In the genomic region with DNA sequence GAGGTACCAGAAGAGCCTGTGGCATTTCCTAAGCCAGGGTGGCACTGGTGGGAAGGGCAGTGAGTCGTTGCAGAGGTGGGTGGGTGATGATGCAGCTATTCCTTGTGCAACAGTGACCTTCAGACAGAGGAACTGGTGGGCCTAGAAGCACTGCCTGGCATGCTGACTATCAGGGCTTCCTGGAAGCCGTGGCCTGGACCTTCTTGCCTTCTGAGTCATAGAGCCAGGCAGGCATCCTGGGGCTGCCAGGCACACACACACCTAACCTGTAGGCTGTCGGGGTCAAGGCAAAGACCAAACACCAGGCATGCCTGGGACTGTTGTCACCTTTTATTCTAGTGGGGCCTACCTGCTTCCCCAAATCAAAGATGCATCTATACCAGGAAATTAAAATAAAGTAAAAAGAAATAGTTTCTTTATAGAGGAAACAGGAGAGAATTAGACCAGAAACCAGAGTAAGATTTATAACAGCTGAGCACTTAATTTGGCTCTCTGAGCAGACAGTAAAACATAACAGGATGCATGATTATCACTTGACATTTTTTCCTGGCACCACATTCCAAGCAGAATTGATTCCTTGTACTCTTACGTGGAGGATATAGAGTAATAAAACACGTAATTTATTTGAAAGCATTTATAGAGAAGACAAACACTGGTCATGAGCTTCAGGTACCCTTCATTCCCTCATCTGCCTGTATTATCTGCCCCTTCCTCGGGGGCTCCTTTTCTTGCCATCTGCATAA, we compare ENCODE assay signal across 9 cellular contexts. TPM values are rescaled to one million over a fixed set of nuclear protein-coding genes. Genes with fewer than 3 reads are reported as not detected.
DNase-seq lines count a peak whose midpoint lies in the region; ATAC-seq and TF ChIP-seq lines count a peak whose summit lies in the region.
"Had no signal": no experiment of that assay in that cellular context is flagged by ENCODE, and none has a peak within 500 bp of the region (broad histone marks: within the 10 kb centered on the region; RNA-seq: fewer than 3 reads in every experiment).

No MANE protein-coding gene starts in this region.

- H3K4me1 ChIP-seq in mesenchymal stem cell (ENCODE audit: control insufficient read depth, insufficient read depth, low read depth, low read length), result peaks cover 11% of the 10 kb centered on the region

- peaks cover 2% of the 10 kb centered on the region for H3K79me1 ChIP-seq in mesenchymal stem cell (replicated peaks; ENCODE audit: low read length, poor library complexity, severe bottlenecking)

- peaks cover 38% of the 10 kb centered on the region for H3K36me3 Mint-ChIP-seq in activated naive CD8-positive, alpha-beta T cell treated with anti-CD3 and anti-CD28 coated beads for 36 hours

- TF ChIP-seq CTCF in GM13976 (IDR thresholded peaks at IDR 0.05; ENCODE audit: borderline replicate concordance, control extremely low read depth, extremely low read depth, insufficient read depth, missing control alignments), result no peak

- no peak overlapping the region for H3K9ac ChIP-seq in mesenchymal stem cell (ENCODE audit: low read length)

- ATAC-seq in GM21526 (IDR thresholded peaks at IDR 0.05; ENCODE audit: low FRiP score, unreplicated experiment), result no peak

- no peak overlapping the region for H3K14ac ChIP-seq in mesenchymal stem cell (ENCODE audit: low read length in 2 of 2)

- H3K4me3 ChIP-seq in MG63, result no peak overlapping the region
- no peak overlapping the region for H3K4me3 ChIP-seq in mesenchymal stem cell (ENCODE audit: insufficient read depth in 1 of 2, low read depth in 1 of 2, low read length in 2 of 2)

- H3K4me1 Mint-ChIP-seq in activated naive CD8-positive, alpha-beta T cell treated with anti-CD3 and anti-CD28 coated beads for 36 hours, result peaks cover 32% of the 10 kb centered on the region

- H3K23ac ChIP-seq in mesenchymal stem cell (ENCODE audit: low read length in 2 of 2), result no peak overlapping the region

- H3K18ac ChIP-seq in mesenchymal stem cell (ENCODE audit: low read depth in 1 of 2, low read length in 2 of 2), result peak overlapping the region in 1 of 2 experiments; percentile 37

- H2BK12ac ChIP-seq in mesenchymal stem cell (ENCODE audit: low read length in 2 of 2), result no peak overlapping the region

- no peak overlapping the region for H3K4me2 ChIP-seq in mesenchymal stem cell (ENCODE audit: low read length, poor library complexity, severe bottlenecking)

- H3K4me3 Mint-ChIP-seq in activated naive CD8-positive, alpha-beta T cell treated with anti-CD3 and anti-CD28 coated beads for 36 hours, result no peak overlapping the region

- no peak overlapping the region for H2BK5ac ChIP-seq in mesenchymal stem cell (ENCODE audit: low read depth, low read length, poor library complexity, severe bottlenecking)

- peaks cover 84% of the 10 kb centered on the region for H3K36me3 ChIP-seq in MG63
- peaks cover 36 to 71% of the 10 kb centered on the region in 2 experiments for H3K36me3 ChIP-seq in mesenchymal stem cell (ENCODE audit: control insufficient read depth in 1 of 2, insufficient read depth in 2 of 2, low read depth in 1 of 2, low read length in 2 of 2)

- H3K27me3 Mint-ChIP-seq in activated naive CD8-positive, alpha-beta T cell treated with anti-CD3 and anti-CD28 coated beads for 36 hours, result no peaks in the 10 kb centered on the region

- H3K27ac ChIP-seq in mesenchymal stem cell (ENCODE audit: low read length, poor library complexity, severe bottlenecking), result no peak overlapping the region

- H2BK15ac ChIP-seq in mesenchymal stem cell (ENCODE audit: low read depth, poor library complexity, severe bottlenecking), result no peak overlapping the region

- H4K91ac ChIP-seq in mesenchymal stem cell (ENCODE audit: low read length), result no peak overlapping the region

- H3K27me3 ChIP-seq in MG63, result no peaks in the 10 kb centered on the region
- H3K27me3 ChIP-seq in mesenchymal stem cell (ENCODE audit: control insufficient read depth in 1 of 2, insufficient read depth in 1 of 2, low read length in 2 of 2), result no peaks in the 10 kb centered on the region

- H3K9me3 ChIP-seq in MG63 (no peaks in the 10 kb centered on the region), mesenchymal stem cell (ENCODE audit: control insufficient read depth, low read length) (no peaks in the 10 kb centered on the region)

- in situ Hi-C loops in GM13976 (cut with MboI; ENCODE audit: low sequenced_read_pairs, unreplicated experiment), result no loop called here

- peak overlapping the region; percentile 75 for H3K27ac Mint-ChIP-seq in activated naive CD8-positive, alpha-beta T cell treated with anti-CD3 and anti-CD28 coated beads for 36 hours

- no peak overlapping the region for H2AFZ ChIP-seq in mesenchymal stem cell (ENCODE audit: low read depth, low read length)

- H3K9me3 Mint-ChIP-seq in activated naive CD8-positive, alpha-beta T cell treated with anti-CD3 and anti-CD28 coated beads for 36 hours, result no peaks in the 10 kb centered on the region

- 71% methylated on average over 4 of the region's 6 CpGs for WGBS in mesenchymal stem cell

- DNase-seq in 8988T, result peak; percentile 59
- peak; percentile 65 for DNase-seq in MG63
- peak; percentile 41 for DNase-seq in activated naive CD8-positive, alpha-beta T cell treated with anti-CD3 and anti-CD28 coated beads for 36 hours
- peak; percentile 46 for DNase-seq in mesenchymal stem cell
- DNase-seq in NCI-H1105 treated with DMSO at 0.1 percent for 48 hours (lab: John Stamatoyannopoulos, UW), result no peak
- no peak for DNase-seq in GM13976 (ENCODE audit: low spot score)
- DNase-seq in NAMALWA (ENCODE audit: low spot score), result no peak
- DNase-seq: NCI-H146 had no signal

- no peak overlapping the region for H4K8ac ChIP-seq in mesenchymal stem cell (ENCODE audit: low read length)

- no peak overlapping the region for H2AK5ac ChIP-seq in mesenchymal stem cell (ENCODE audit: low read length, severe bottlenecking)

- no peak overlapping the region for H3K4ac ChIP-seq in mesenchymal stem cell (ENCODE audit: low read depth in 1 of 2, low read length in 2 of 2)

- no peak overlapping the region for H2BK120ac ChIP-seq in mesenchymal stem cell (ENCODE audit: low read depth, low read length)

RNA-seq across cellular contexts. Expression of gene NANS, which starts 25.1 kb away (rescaled TPM):
- 164 and 230 TPM in 2 replicates for total RNA-seq in MG63 (2014; rRNA removed; shearing (Covaris generic); ENCODE audit: low replicate concordance)
- 10 to 100 TPM; 46.1 to 47.4 TPM for total RNA-seq in activated naive CD8-positive, alpha-beta T cell treated with anti-CD3 and anti-CD28 coated beads for 36 hours
- polyA plus RNA-seq in mesenchymal stem cell (2013, experiment 1 of 2), result 72.3 TPM
- polyA plus RNA-seq in mesenchymal stem cell (2013, experiment 2 of 2), result 72.4 TPM

RNA-seq across cellular contexts. Expression of gene TRIM14, which starts 37.4 kb away (rescaled TPM):
- 4.2 and 10.5 TPM in 2 replicates for total RNA-seq in MG63 (2014; rRNA removed; shearing (Covaris generic); ENCODE audit: low replicate concordance)
- 10 to 100 TPM; 45.2 to 47.4 TPM for total RNA-seq in activated naive CD8-positive, alpha-beta T cell treated with anti-CD3 and anti-CD28 coated beads for 36 hours
- polyA plus RNA-seq in mesenchymal stem cell (2013, experiment 1 of 2), result 8.1 TPM
- 8.1 TPM for polyA plus RNA-seq in mesenchymal stem cell (2013, experiment 2 of 2)

Comparison
In these comparisons a context has a peak if more than half of its experiments do, and no peak if none do; other contexts are left out.
1. DNase-seq: peak in 8988T (single experiment), MG63 (single experiment), activated naive CD8-positive, alpha-beta T cell treated with anti-CD3 and anti-CD28 coated beads for 36 hours (single experiment) and mesenchymal stem cell (single experiment); none in NCI-H1105 treated with DMSO at 0.1 percent for 48 hours (single experiment), GM13976 (single experiment) and NAMALWA (single experiment).